In genomic region chr20:57622579-57623381, GRCh38 we compare ENCODE assay signal across 8 cellular contexts. TPM values are rescaled to one million over a fixed set of nuclear protein-coding genes. Genes with fewer than 3 reads are reported as not detected.
DNase-seq lines count a peak whose midpoint lies in the region; ATAC-seq, FAIRE-seq and TF ChIP-seq lines count a peak whose summit lies in the region.

No MANE protein-coding gene starts in this region.

- peaks cover 12% of the 10 kb centered on the region for H3K36me3 Mint-ChIP-seq in activated naive CD8-positive, alpha-beta T cell treated with anti-CD3 and anti-CD28 coated beads, Interleukin-2, amount 50 U/mL, for 24 hours (ENCODE audit: low read depth)

- peak; percentile 74 for TF ChIP-seq RAD21 in IMR-90 (IDR thresholded peaks at IDR 0.05; ENCODE audit: low read length)

- no peaks in the 10 kb centered on the region for H3K79me1 ChIP-seq in IMR-90 (ENCODE audit: low read depth in 1 of 2, low read length in 2 of 2)

- no peak overlapping the region for H3K27ac Mint-ChIP-seq in activated naive CD8-positive, alpha-beta T cell treated with anti-CD3 and anti-CD28 coated beads, Interleukin-2, amount 50 U/mL, for 24 hours

- no peak overlapping the region for H4K8ac ChIP-seq in IMR-90 (ENCODE audit: low read depth in 2 of 2, low read length in 2 of 2)

- H3K4ac ChIP-seq in IMR-90 (ENCODE audit: low read depth, low read length): no peak overlapping the region

- H2BK120ac ChIP-seq in IMR-90 (ENCODE audit: low read depth, low read length): no peak overlapping the region

- WGBS in IMR-90 (ENCODE audit: extremely low coverage in 2 of 2, insufficient read length in 1 of 2), 2 experiments: 60% methylated on average over 7 of the region's 14 CpGs; no CpG with 5 or more reads in 1 of the 2 experiments
- whole genome bisulfite sequencing in iPS DF 6.9 (ENCODE audit: insufficient coverage, insufficient read length): no CpG with 5 or more reads among the region's 14 CpGs

- H3K36me3 ChIP-seq in IMR-90 (ENCODE audit: control insufficient read depth, insufficient read depth, low read length) (no peaks in the 10 kb centered on the region), iPS DF 6.9 (ENCODE audit: control insufficient read depth, insufficient read depth, low read length) (no peaks in the 10 kb centered on the region)

- H2BK15ac ChIP-seq in IMR-90 (ENCODE audit: low read depth, low read length): no peak overlapping the region

- H4K91ac ChIP-seq in IMR-90 (ENCODE audit: insufficient read depth, low read depth, low read length): no peak overlapping the region

- no peaks in the 10 kb centered on the region for H3K27me3 Mint-ChIP-seq in activated naive CD8-positive, alpha-beta T cell treated with anti-CD3 and anti-CD28 coated beads, Interleukin-2, amount 50 U/mL, for 24 hours

- FAIRE-seq in GM19239 (lab: Jason Lieb, UNC): no peak

- no peak overlapping the region for H2BK20ac ChIP-seq in IMR-90 (ENCODE audit: low read depth, low read length)

- H3K27ac ChIP-seq in IMR-90 (ENCODE audit: insufficient read depth, low read length) (no peak overlapping the region), iPS DF 6.9 (ENCODE audit: low read length) (no peak overlapping the region)

- peak overlapping the region; percentile 61 for H2AFZ ChIP-seq in IMR-90 (replicated peaks; ENCODE audit: low read length, poor library complexity)

- H3K9ac ChIP-seq in IMR-90 (ENCODE audit: low read depth, low read length): no peak overlapping the region

- H3K4me3 ChIP-seq in IMR-90 (ENCODE audit: insufficient read depth, low read depth, low read length) (no peak overlapping the region), iPS DF 6.9 (ENCODE audit: low read length) (no peak overlapping the region)

- peaks cover 68% of the 10 kb centered on the region for H3K4me1 Mint-ChIP-seq in activated naive CD8-positive, alpha-beta T cell treated with anti-CD3 and anti-CD28 coated beads, Interleukin-2, amount 50 U/mL, for 24 hours

- dilution Hi-C loops in IMR-90 (cut with HindIII; ENCODE audit: low sequenced_read_pairs, unreplicated experiment): no loop called here

- H3K23ac ChIP-seq in IMR-90 (ENCODE audit: low read depth, low read length): no peak overlapping the region

- intact Hi-C loops in IMR-90 (cut with micrococcal nuclease): loop anchor here (1.0 kb wide), 1 partner anchor 557 kb away; no protein-coding TSS in a partner anchor

- H4K20me1 ChIP-seq in IMR-90 (ENCODE audit: insufficient read depth, low read length): no peaks in the 10 kb centered on the region

- H3K18ac ChIP-seq in IMR-90 (ENCODE audit: low read depth, low read length): no peak overlapping the region

- H3K4me1 ChIP-seq in IMR-90 (ENCODE audit: control insufficient read depth, insufficient read depth, low read length) (peaks cover 2% of the 10 kb centered on the region; the same call in 1 of the 2 replicates), iPS DF 6.9 (ENCODE audit: control insufficient read depth, insufficient read depth, low read length) (no peaks in the 10 kb centered on the region)

- no peak overlapping the region for H3K4me3 Mint-ChIP-seq in activated naive CD8-positive, alpha-beta T cell treated with anti-CD3 and anti-CD28 coated beads, Interleukin-2, amount 50 U/mL, for 24 hours

- no peaks in the 10 kb centered on the region for H3K9me1 ChIP-seq in IMR-90 (ENCODE audit: insufficient read depth, low read length)

- no peak overlapping the region for H3K4me2 ChIP-seq in IMR-90 (ENCODE audit: low read depth, low read length)

- H3K27me3 ChIP-seq in IMR-90 (ENCODE audit: control insufficient read depth, insufficient read depth, low read length) (peaks cover 7% of the 10 kb centered on the region), iPS DF 6.9 (ENCODE audit: control insufficient read depth, insufficient read depth, low read length) (no peaks in the 10 kb centered on the region)

- no peak overlapping the region for H3K56ac ChIP-seq in IMR-90 (ENCODE audit: extremely low read depth, insufficient read depth, low read length)

- peaks cover 3% of the 10 kb centered on the region; the same call in 1 of the 2 replicates for H3K9me3 ChIP-seq in IMR-90 (ENCODE audit: control insufficient read depth, insufficient read depth, low read length)
- no peaks in the 10 kb centered on the region for H3K9me3 ChIP-seq in iPS DF 6.9 (ENCODE audit: control insufficient read depth, insufficient read depth, low read length)

- no peak overlapping the region for H3K14ac ChIP-seq in IMR-90 (replicated peaks; ENCODE audit: low read depth, low read length)

- in situ Hi-C loops in IMR-90 (cut with MboI; ENCODE audit: low sequenced_read_pairs): no loop called here

- peaks cover 11% of the 10 kb centered on the region for H3K9me3 Mint-ChIP-seq in activated naive CD8-positive, alpha-beta T cell treated with anti-CD3 and anti-CD28 coated beads, Interleukin-2, amount 50 U/mL, for 24 hours

- POLR2A ChIA-PET in IMR-90 (lab: Charles Lee; ENCODE audit: unreplicated experiment): no interaction called here

- no TSS peak for BruUV-seq in IMR-90 (replicated peaks; lab: Mats Ljungman, UMichigan)

- no peak overlapping the region for H2AK5ac ChIP-seq in IMR-90 (ENCODE audit: low read depth, low read length)

- peak overlapping the region; percentile 35 for H2AK9ac ChIP-seq in IMR-90 (replicated peaks; ENCODE audit: low read depth, low read length, poor library complexity)

- peak; percentile 72 for ATAC-seq in IMR-90 (ENCODE audit: low read depth)
- ATAC-seq in activated naive CD8-positive, alpha-beta T cell treated with anti-CD3 and anti-CD28 coated beads, Interleukin-2, amount 50 U/mL, for 24 hours: no peak
- ATAC-seq in HG02610 (IDR thresholded peaks at IDR 0.05; ENCODE audit: unreplicated experiment): no peak

- no peak overlapping the region for H4K5ac ChIP-seq in IMR-90 (ENCODE audit: low read depth, low read length)

- peak; percentile 82 for DNase-seq in COLO829 (ENCODE audit: low spot score)
- peak; percentile 37 for DNase-seq in IMR-90
- peak; percentile 3 for DNase-seq in SKM-1 treated with dmso at 0.1 percent for 144 hours (lab: John Stamatoyannopoulos, UW; ENCODE audit: unreplicated experiment)
- DNase-seq in activated naive CD8-positive, alpha-beta T cell treated with anti-CD3 and anti-CD28 coated beads, Interleukin-2, amount 50 U/mL, for 24 hours: peak; percentile 76
- peak; percentile 20 for DNase-seq in iPS DF 6.9 (ENCODE audit: low read depth, low spot score)
- DNase-seq in stimulated activated CD4-positive, alpha-beta T cell treated with anti-CD3 and anti-CD28 coated beads, Interleukin-1b, Interleukin-23, amount 100 ng/mL, for 48 hours: peak; percentile 69
- no peak for DNase-seq in GM19239 (ENCODE audit: insufficient read length, low spot score)

- no peak for TF ChIP-seq POLR2A in IMR-90 (IDR thresholded peaks at IDR 0.05; ENCODE audit: low read depth, low read length)

- TF ChIP-seq CTCF in IMR-90 (conservative IDR thresholded peaks at IDR 0.05; ENCODE audit: low read depth, low read length): peak; percentile 56

- no peak overlapping the region for H2BK5ac ChIP-seq in IMR-90 (ENCODE audit: low read depth, low read length, poor library complexity, severe bottlenecking)

- CTCF ChIA-PET in IMR-90 (lab: Yijun Ruan, JAX): interaction anchor here (1.1 to 1.2 kb wide), 2 partner anchors 464 to 465 kb away, joined by 4 read pairs; no protein-coding TSS in a partner anchor

TF ChIP-seq in IMR-90, 13 proteins besides CTCF, POLR2A, EP300 and RAD21:
- TF ChIP-seq RCOR1 (IDR thresholded peaks at IDR 0.05; ENCODE audit: insufficient replicate concordance, low read length): no peak
- no peak for TF ChIP-seq USF2 (IDR thresholded peaks at IDR 0.05; ENCODE audit: low read depth, low read length)
- peak; percentile 57 for TF ChIP-seq SMC3 (IDR thresholded peaks at IDR 0.05; ENCODE audit: low read depth, low read length)
- TF ChIP-seq FOS (IDR thresholded peaks at IDR 0.05; ENCODE audit: low read depth, low read length): no peak
- TF ChIP-seq CHD1 (IDR thresholded peaks at IDR 0.05; ENCODE audit: low read depth, low read length): no peak
- no peak for TF ChIP-seq MXI1 (IDR thresholded peaks at IDR 0.05; ENCODE audit: borderline replicate concordance, low read depth, low read length)
- TF ChIP-seq ELK1 (IDR thresholded peaks at IDR 0.05; ENCODE audit: borderline replicate concordance, low read depth, low read length): no peak
TF ChIP-seq in IMR-90: peak in this region for 1.

RNA-seq across cellular contexts. Expression of gene ZBP1, which starts 2.6 kb away (rescaled TPM):
- total RNA-seq in IMR-90 (2012; rRNA removed): not detected in 2 replicates
- not detected in 2 replicates for polyA plus RNA-seq in IMR-90 (2012; rRNA removed)
- not detected in 2 replicates for polyA plus RNA-seq in IMR-90 (2012; cell fraction: cytosol; rRNA removed)
- polyA plus RNA-seq in IMR-90 (2012; cell fraction: nucleus; rRNA removed; ENCODE audit: low replicate concordance): not detected in 2 replicates
